Comparison of ENCODE assay signal across 1 cellular context in genomic region chr9:127943746-127944145, GRCh38.
TF ChIP-seq lines count a peak whose summit lies in the region.

No MANE protein-coding gene starts in this region.

TF ChIP-seq in HepG2, 621 proteins besides CTCF, POLR2A, EP300 and RAD21 (continued from another document and continues in another):
- no peak for TF ChIP-seq ZBTB43 (CRISPR knock-in tag; conservative IDR thresholded peaks at IDR 0.05)
- TF ChIP-seq TCF7 (IDR thresholded peaks at IDR 0.05; ENCODE audit: low read depth) = no peak
- TF ChIP-seq KDM5B (CRISPR knock-in tag; IDR thresholded peaks at IDR 0.05; ENCODE audit: borderline replicate concordance) = peak; percentile 42; the same call in 1 of the 2 replicates
- no peak for TF ChIP-seq NAIF1 (CRISPR knock-in tag; IDR thresholded peaks at IDR 0.05; ENCODE audit: borderline replicate concordance)
- no peak for TF ChIP-seq ZEB1 (IDR thresholded peaks at IDR 0.05; ENCODE audit: insufficient replicate concordance, low read depth)
- no peak for TF ChIP-seq ZNF225 (CRISPR knock-in tag; IDR thresholded peaks at IDR 0.05)
- TF ChIP-seq KLF15 (CRISPR knock-in tag; IDR thresholded peaks at IDR 0.05; ENCODE audit: borderline replicate concordance) = no peak
- TF ChIP-seq CENPBD1 (CRISPR knock-in tag; IDR thresholded peaks at IDR 0.05; ENCODE audit: borderline replicate concordance, low read depth) = no peak
- TF ChIP-seq EEA1 (CRISPR knock-in tag; IDR thresholded peaks at IDR 0.05; ENCODE audit: borderline replicate concordance) = no peak
- no peak for TF ChIP-seq ATF5 (CRISPR knock-in tag; IDR thresholded peaks at IDR 0.05; ENCODE audit: low read depth)
- no peak for TF ChIP-seq RBAK (CRISPR knock-in tag; IDR thresholded peaks at IDR 0.05)
- no peak for TF ChIP-seq LBX2 (CRISPR knock-in tag; IDR thresholded peaks at IDR 0.05; ENCODE audit: borderline replicate concordance)
- no peak for TF ChIP-seq RXRA (CRISPR knock-in tag; IDR thresholded peaks at IDR 0.05)
- TF ChIP-seq ZNF687 (CRISPR knock-in tag; IDR thresholded peaks at IDR 0.05) = peak; percentile 68
- TF ChIP-seq ATRX (CRISPR knock-in tag; IDR thresholded peaks at IDR 0.05; ENCODE audit: borderline replicate concordance) = no peak
- TF ChIP-seq ZNF234 (CRISPR knock-in tag; conservative IDR thresholded peaks at IDR 0.05) = no peak
- TF ChIP-seq ZNF331 (CRISPR knock-in tag; IDR thresholded peaks at IDR 0.05) = peak; percentile 46
- TF ChIP-seq DRAP1 (CRISPR knock-in tag; IDR thresholded peaks at IDR 0.05) = 0 out of 2 replicates have a peak, but pooled peaks have one; percentile 17
- TF ChIP-seq SNAPC5 (CRISPR knock-in tag; IDR thresholded peaks at IDR 0.05; ENCODE audit: borderline replicate concordance) = no peak
- TF ChIP-seq ZNF362 (CRISPR knock-in tag; IDR thresholded peaks at IDR 0.05; ENCODE audit: borderline replicate concordance) = 0 out of 2 replicates have a peak, but pooled peaks have one; percentile 22
- TF ChIP-seq E2F2 (CRISPR knock-in tag; IDR thresholded peaks at IDR 0.05; ENCODE audit: borderline replicate concordance) = no peak
- TF ChIP-seq ERF (CRISPR knock-in tag; IDR thresholded peaks at IDR 0.05) = 0 out of 2 replicates have a peak, but pooled peaks have one; percentile 45
- TF ChIP-seq NFKBIZ (CRISPR knock-in tag; IDR thresholded peaks at IDR 0.05) = peak; percentile 40; the same call in 1 of the 2 replicates
- TF ChIP-seq GATAD2A (CRISPR knock-in tag; IDR thresholded peaks at IDR 0.05) = peak; percentile 50; the same call in 1 of the 2 replicates
- TF ChIP-seq ARID3A (IDR thresholded peaks at IDR 0.05; ENCODE audit: low read depth, low read length) = no peak
- no peak for TF ChIP-seq ZBTB40 (IDR thresholded peaks at IDR 0.05)
- no peak for TF ChIP-seq ZBTB40 (CRISPR knock-in tag; IDR thresholded peaks at IDR 0.05)
- TF ChIP-seq POGZ (CRISPR knock-in tag; IDR thresholded peaks at IDR 0.05) = no peak
- no peak for TF ChIP-seq SMAD9 (CRISPR knock-in tag; IDR thresholded peaks at IDR 0.05)
- TF ChIP-seq SNAI1 (CRISPR knock-in tag; IDR thresholded peaks at IDR 0.05; ENCODE audit: borderline replicate concordance) = no peak
- no peak for TF ChIP-seq BHLHE40 (IDR thresholded peaks at IDR 0.05; ENCODE audit: low read length)
- no peak for TF ChIP-seq ZNF557 (CRISPR knock-in tag; IDR thresholded peaks at IDR 0.05)
- TF ChIP-seq CENPT (CRISPR knock-in tag; IDR thresholded peaks at IDR 0.05; ENCODE audit: low read depth) = no peak
- no peak for TF ChIP-seq FOXJ3 (CRISPR knock-in tag; IDR thresholded peaks at IDR 0.05; ENCODE audit: borderline replicate concordance)
- TF ChIP-seq SRF (IDR thresholded peaks at IDR 0.05; ENCODE audit: low read depth, low read length) = no peak
- no peak for TF ChIP-seq HOXD1 (CRISPR knock-in tag; IDR thresholded peaks at IDR 0.05)
- no peak for TF ChIP-seq ZMYM3 (CRISPR knock-in tag; IDR thresholded peaks at IDR 0.05)
- TF ChIP-seq NFYB (CRISPR knock-in tag; IDR thresholded peaks at IDR 0.05) = no peak
- no peak for TF ChIP-seq SP2 (CRISPR knock-in tag; IDR thresholded peaks at IDR 0.05)
